In genomic region chr7:123191132-123191531, GRCh38 we compare ENCODE assay signal across 15 cellular contexts. TPM values are rescaled to one million over a fixed set of nuclear protein-coding genes. Genes with fewer than 3 reads are reported as not detected.
DNase-seq lines count a peak whose midpoint lies in the region; ATAC-seq and TF ChIP-seq lines count a peak whose summit lies in the region.
"Had no signal": no experiment of that assay in that cellular context is flagged by ENCODE, and none has a peak within 500 bp of the region (broad histone marks: within the 10 kb centered on the region; RNA-seq: fewer than 3 reads in every experiment).

No MANE protein-coding gene starts in this region.

- no peaks in the 10 kb centered on the region for H3K9me3 ChIP-seq in right lobe of liver
- H3K9me3 ChIP-seq: sigmoid colon had no signal

- no peaks in the 10 kb centered on the region for H3K79me2 ChIP-seq in mesendoderm (ENCODE audit: control insufficient read depth, insufficient read depth, low read length)

- H2BK15ac ChIP-seq in mesendoderm (replicated peaks; ENCODE audit: low read depth): no peak overlapping the region

- no peak for TF ChIP-seq POLR2A in right lobe of liver (IDR thresholded peaks at IDR 0.05)

- H3K56ac ChIP-seq in mesendoderm (ENCODE audit: low read length): no peak overlapping the region

- H3K4me1 ChIP-seq in right lobe of liver (no peaks in the 10 kb centered on the region), mesendoderm (ENCODE audit: control insufficient read depth, low read depth, low read length) (no peaks in the 10 kb centered on the region)
- H3K4me1 ChIP-seq: sigmoid colon had no signal

- H3K9ac ChIP-seq in mesendoderm (ENCODE audit: low read length): no peak overlapping the region

- no peak overlapping the region for H3K23ac ChIP-seq in mesendoderm (ENCODE audit: low read length)

- H2BK120ac ChIP-seq in mesendoderm (ENCODE audit: low read depth, low read length): no peak overlapping the region

- H3K27me3 ChIP-seq in right lobe of liver (no peaks in the 10 kb centered on the region), mesendoderm (ENCODE audit: insufficient read depth, low read length, poor library complexity) (no peaks in the 10 kb centered on the region)
- H3K27me3 ChIP-seq: dorsolateral prefrontal cortex, sigmoid colon had no signal

- DNase-seq in DMS153 treated with DMSO at 0.1 percent for 48 hours (lab: John Stamatoyannopoulos, UW; ENCODE audit: unreplicated experiment) (peak; percentile 45), LoVo (ENCODE audit: low spot score) (peak; percentile 23), astrocyte of the hippocampus (ENCODE audit: low read depth, low spot score) (peak; percentile 42), right lobe of liver (peak in 1 of 3 donors; percentile 29), mesendoderm (no peak)
- DNase-seq in activated T-cell treated with anti-CD3 and anti-CD28 coated beads, Interleukin-2, amount 50 U/mL, for 48 hours: no peak
- DNase-seq: dorsolateral prefrontal cortex, islet precursor cell, KG1, nephron progenitor cell, sigmoid colon, substantia nigra had no signal

- no peak overlapping the region for H2AK5ac ChIP-seq in mesendoderm (ENCODE audit: low read length)

- no peak overlapping the region for H3K4ac ChIP-seq in mesendoderm (ENCODE audit: low read depth, low read length)

- no peak overlapping the region for H3K18ac ChIP-seq in mesendoderm (ENCODE audit: low read length)

- no peak overlapping the region for H3K4me3 ChIP-seq in right lobe of liver
- H3K4me3 ChIP-seq in mesendoderm (ENCODE audit: low read length): no peak overlapping the region
- H3K4me3 ChIP-seq: dorsolateral prefrontal cortex, sigmoid colon had no signal

- no peak overlapping the region for H4K8ac ChIP-seq in mesendoderm (ENCODE audit: low read depth, low read length)

- no peak for TF ChIP-seq CTCF in right lobe of liver (IDR thresholded peaks at IDR 0.05)

- H3K79me1 ChIP-seq in mesendoderm (ENCODE audit: low read length): no peaks in the 10 kb centered on the region

- ATAC-seq in right lobe of liver: peak in 3 of 4 donors; percentile 53 to 96 (median 77)
- ATAC-seq in GM18868 (IDR thresholded peaks at IDR 0.05; ENCODE audit: unreplicated experiment): no peak
- ATAC-seq in HG03175 (IDR thresholded peaks at IDR 0.05; ENCODE audit: unreplicated experiment): no peak

- H2BK5ac ChIP-seq in mesendoderm (ENCODE audit: low read length): no peak overlapping the region

- no peak overlapping the region for H4K5ac ChIP-seq in mesendoderm (ENCODE audit: low read length)

- no peak overlapping the region for H3K27ac ChIP-seq in right lobe of liver
- no peak overlapping the region for H3K27ac ChIP-seq in mesendoderm (ENCODE audit: low read depth, low read length)
- H3K27ac ChIP-seq: dorsolateral prefrontal cortex, sigmoid colon had no signal

- H3K4me2 ChIP-seq in mesendoderm (ENCODE audit: low read length): no peak overlapping the region

- whole genome bisulfite sequencing in right lobe of liver (ENCODE audit: insufficient coverage, low coverage, low lambda C conversion rate, missing lambda C conversion rate): 17% methylated on average over 1 of the region's 1 CpG
- no CpG with 5 or more reads among the region's 1 CpG for WGBS in mesendoderm (ENCODE audit: extremely low coverage, insufficient coverage, low lambda C conversion rate)

- H3K36me3 ChIP-seq in right lobe of liver (no peaks in the 10 kb centered on the region), mesendoderm (ENCODE audit: control insufficient read depth, insufficient read depth, low read length) (no peaks in the 10 kb centered on the region)
- H3K36me3 ChIP-seq: sigmoid colon had no signal

- intact Hi-C loops in right lobe of liver (cut with DNase I): no loop called here

RNA-seq across cellular contexts. Expression of gene SLC13A1, which starts 8.6 kb away (rescaled TPM):
- not detected for total RNA-seq in right lobe of liver
- polyA plus RNA-seq in mesendoderm (2013, experiment 1 of 2): not detected
- not detected for polyA plus RNA-seq in mesendoderm (2013, experiment 2 of 2)
- total RNA-seq: RPMI7951, sigmoid colon had no signal

Comparison
In these comparisons a context has a peak if more than half of its experiments do, and no peak if none do; other contexts are left out.
1. DNase-seq: peak in DMS153 treated with DMSO at 0.1 percent for 48 hours (single experiment), LoVo (single experiment) and astrocyte of the hippocampus (single experiment); none in activated T-cell treated with anti-CD3 and anti-CD28 coated beads, Interleukin-2, amount 50 U/mL, for 48 hours (0 of 2) and mesendoderm (single experiment).
2. ATAC-seq: peak in right lobe of liver (3 of 4); none in GM18868 (single experiment) and HG03175 (single experiment).